ENCODE assay signal across 1 cellular context in genomic region chr9:136697821-136698526, GRCh38.
TF ChIP-seq lines count a peak whose summit lies in the region.

No MANE protein-coding gene starts in this region.

TF ChIP-seq in HepG2, 621 proteins besides CTCF, POLR2A, EP300 and RAD21 (continued from another document and continues in another):
- TF ChIP-seq ZBED4 (CRISPR knock-in tag; IDR thresholded peaks at IDR 0.05; ENCODE audit: borderline replicate concordance) (no peak), HIVEP1 (CRISPR knock-in tag; IDR thresholded peaks at IDR 0.05) (no peak), FOXP4 (CRISPR knock-in tag; IDR thresholded peaks at IDR 0.05) (peak; percentile 75), RCOR2 (CRISPR knock-in tag; IDR thresholded peaks at IDR 0.05) (0 out of 2 replicates have a peak, but pooled peaks have one; percentile 33), MIER2 (CRISPR knock-in tag; IDR thresholded peaks at IDR 0.05) (no peak), ATF7-NPFF (CRISPR knock-in tag; IDR thresholded peaks at IDR 0.05; ENCODE audit: low read depth) (no peak), AGO1 (IDR thresholded peaks at IDR 0.05; ENCODE audit: low read depth, low read length, poor library complexity, severe bottlenecking) (no peak), BHLHE40 (IDR thresholded peaks at IDR 0.05; ENCODE audit: low read length) (no peak), SMAD9 (CRISPR knock-in tag; IDR thresholded peaks at IDR 0.05) (no peak), ZNF550 (CRISPR knock-in tag; IDR thresholded peaks at IDR 0.05; ENCODE audit: borderline replicate concordance) (no peak), MEIS2 (CRISPR knock-in tag; IDR thresholded peaks at IDR 0.05) (no peak), ARID2 (CRISPR knock-in tag; IDR thresholded peaks at IDR 0.05; ENCODE audit: borderline replicate concordance) (no peak), SKI (IDR thresholded peaks at IDR 0.05; ENCODE audit: partially characterized antibody) (peak; percentile 92), ZNF33B (CRISPR knock-in tag; IDR thresholded peaks at IDR 0.05) (no peak), ZBTB14 (CRISPR knock-in tag; IDR thresholded peaks at IDR 0.05) (no peak), SMC3 (IDR thresholded peaks at IDR 0.05; ENCODE audit: low read length) (no peak), ZNF382 (CRISPR knock-in tag; IDR thresholded peaks at IDR 0.05; ENCODE audit: borderline replicate concordance) (no peak), KLF16 (CRISPR knock-in tag; IDR thresholded peaks at IDR 0.05) (no peak), ZNF121 (CRISPR knock-in tag; IDR thresholded peaks at IDR 0.05) (no peak), CSRNP2 (CRISPR knock-in tag; conservative IDR thresholded peaks at IDR 0.05; ENCODE audit: low read depth) (no peak), ZSCAN22 (CRISPR knock-in tag; IDR thresholded peaks at IDR 0.05) (no peak; the same call in 1 of the 2 replicates), ZNF691 (CRISPR knock-in tag; IDR thresholded peaks at IDR 0.05; ENCODE audit: borderline replicate concordance, low read depth) (no peak), ZNF607 (CRISPR knock-in tag; IDR thresholded peaks at IDR 0.05; ENCODE audit: borderline replicate concordance) (0 out of 2 replicates have a peak, but pooled peaks have one; percentile 10), ZHX2 (IDR thresholded peaks at IDR 0.05; ENCODE audit: low read depth) (no peak), ZHX2 (CRISPR knock-in tag; IDR thresholded peaks at IDR 0.05; ENCODE audit: borderline replicate concordance) (no peak), KDM3A (CRISPR knock-in tag; IDR thresholded peaks at IDR 0.05; ENCODE audit: low read depth) (no peak), RXRA (CRISPR knock-in tag; IDR thresholded peaks at IDR 0.05) (peak; percentile 38; the same call in 1 of the 2 replicates), ZGPAT (CRISPR knock-in tag; IDR thresholded peaks at IDR 0.05) (peak; percentile 62), PBX2 (CRISPR knock-in tag; IDR thresholded peaks at IDR 0.05) (no peak), FOSL2 (CRISPR knock-in tag; IDR thresholded peaks at IDR 0.05) (peak; percentile 51), ZFY (CRISPR knock-in tag; IDR thresholded peaks at IDR 0.05) (no peak), ARNT (IDR thresholded peaks at IDR 0.05) (no peak), KMT2A (CRISPR knock-in tag; IDR thresholded peaks at IDR 0.05) (no peak), NR3C1 (CRISPR knock-in tag; IDR thresholded peaks at IDR 0.05) (no peak), ZNF839 (CRISPR knock-in tag; IDR thresholded peaks at IDR 0.05; ENCODE audit: borderline replicate concordance) (no peak), KAT8 (CRISPR knock-in tag; IDR thresholded peaks at IDR 0.05) (0 out of 2 replicates have a peak, but pooled peaks have one; percentile 55), ETS1 (CRISPR knock-in tag; IDR thresholded peaks at IDR 0.05) (no peak), HMGXB4 (CRISPR knock-in tag; IDR thresholded peaks at IDR 0.05; ENCODE audit: borderline replicate concordance in 1 of 2, low read depth in 1 of 2) (no peak)
